ENCODE assay signal across 13 cellular contexts in the genomic region with DNA sequence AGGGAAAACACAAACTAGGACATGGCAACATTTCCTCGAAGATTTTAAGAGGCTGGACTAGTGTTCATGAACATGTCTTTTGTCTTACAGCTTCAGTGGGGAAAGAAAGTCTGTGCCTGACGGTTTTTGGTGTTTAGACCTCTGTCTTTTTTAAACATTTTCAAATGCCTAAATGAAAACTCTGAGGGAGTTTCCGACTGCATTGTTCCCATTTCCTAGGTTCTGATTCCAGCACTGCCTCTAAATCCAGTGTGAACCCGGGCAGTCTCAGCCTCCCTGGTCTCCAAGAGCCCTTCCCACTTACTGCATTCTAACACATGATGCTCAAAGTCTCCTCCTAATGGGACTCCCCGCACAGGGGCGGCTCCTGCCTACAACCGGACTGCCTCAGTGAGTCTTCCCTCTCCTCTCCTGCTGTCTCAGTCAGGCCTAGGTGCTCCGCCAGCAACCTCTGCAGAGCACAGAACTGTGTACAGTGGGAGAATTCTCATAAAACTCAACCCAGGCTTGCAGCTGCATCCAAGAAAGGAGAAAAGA. TPM values are rescaled to one million over a fixed set of nuclear protein-coding genes. Genes with fewer than 3 reads are reported as not detected.
DNase-seq lines count a peak whose midpoint lies in the region; ATAC-seq, FAIRE-seq and TF ChIP-seq lines count a peak whose summit lies in the region.
"Had no signal": no experiment of that assay in that cellular context is flagged by ENCODE, and none has a peak within 500 bp of the region (broad histone marks: within the 10 kb centered on the region; RNA-seq: fewer than 3 reads in every experiment).

No MANE protein-coding gene starts in this region.

- ATAC-seq in SK-N-SH treated with all-trans-retinoic acid at 6 μM for 48 hours: no peak
- no peak for ATAC-seq in lower lobe of right lung
- no peak for ATAC-seq in GM19455 (IDR thresholded peaks at IDR 0.05; ENCODE audit: unreplicated experiment)

- H3K27ac ChIP-seq in SK-N-SH (ENCODE audit: low read depth in 2 of 2, low read length in 1 of 2): peak overlapping the region; percentile 30 to 88; a peak in 3 of 4 replicates
- no peak overlapping the region for H3K27ac ChIP-seq in astrocyte (ENCODE audit: low read depth, low read length)
- H3K27ac ChIP-seq in lower lobe of right lung: peak overlapping the region; percentile 38
- peak overlapping the region; percentile 72 for H3K27ac ChIP-seq in suprapubic skin
- H3K27ac ChIP-seq: 22Rv1 had no signal

- H3K36me3 ChIP-seq in SK-N-SH (replicated peaks in 1 of 2; ENCODE audit: control insufficient read depth in 1 of 2, insufficient read depth in 2 of 2, low read length in 1 of 2) (peaks cover 9 to 22% of the 10 kb centered on the region in 2 experiments), astrocyte (ENCODE audit: insufficient read depth, low read length) (peaks cover 10% of the 10 kb centered on the region), lower lobe of right lung (peaks cover 46% of the 10 kb centered on the region), suprapubic skin (peaks cover 15% of the 10 kb centered on the region)

- H3K4me2 ChIP-seq in SK-N-SH (peak overlapping the region; percentile 11; the same call in 1 of the 2 replicates), astrocyte (ENCODE audit: low read length) (peak overlapping the region; percentile 12)

- H3K4me1 ChIP-seq in SK-N-SH (ENCODE audit: control insufficient read depth in 1 of 2, insufficient read depth in 2 of 2, low read depth in 1 of 2, low read length in 1 of 2) (peaks cover 44 to 56% of the 10 kb centered on the region in 2 experiments), astrocyte (ENCODE audit: insufficient read depth, low read length) (peaks cover 38% of the 10 kb centered on the region), lower lobe of right lung (peaks cover 94% of the 10 kb centered on the region), suprapubic skin (peaks cover 85% of the 10 kb centered on the region)

- no peaks in the 10 kb centered on the region for H3K27me3 Mint-ChIP-seq in astrocyte (ENCODE audit: low read depth, unreplicated experiment)

- peaks cover 4% of the 10 kb centered on the region for H3K36me3 Mint-ChIP-seq in astrocyte (ENCODE audit: low read depth, unreplicated experiment)

- no peak overlapping the region for H3K4me3 Mint-ChIP-seq in astrocyte (ENCODE audit: unreplicated experiment)
- H3K4me3 Mint-ChIP-seq: H9 had no signal

- no peaks in the 10 kb centered on the region for H3K27me3 ChIP-seq in SK-N-SH (ENCODE audit: insufficient read depth)
- H3K27me3 ChIP-seq in astrocyte (ENCODE audit: insufficient read depth, low read length): no peaks in the 10 kb centered on the region
- no peaks in the 10 kb centered on the region for H3K27me3 ChIP-seq in lower lobe of right lung (ENCODE audit: low read depth)
- no peaks in the 10 kb centered on the region for H3K27me3 ChIP-seq in suprapubic skin

- TF ChIP-seq EP300 in SK-N-SH (IDR thresholded peaks at IDR 0.05; ENCODE audit: borderline replicate concordance in 1 of 2, low read depth in 1 of 2, low read length in 1 of 2): no peak
- no peak for TF ChIP-seq EP300 in suprapubic skin (IDR thresholded peaks at IDR 0.05)

- no peak for FAIRE-seq in astrocyte (lab: Jason Lieb, UNC)
- FAIRE-seq in frontal cortex (lab: Jason Lieb, UNC): no peak

- H3K9ac ChIP-seq in SK-N-SH: no peak overlapping the region
- H3K9ac ChIP-seq in astrocyte (ENCODE audit: low read length): no peak overlapping the region

- no peak for TF ChIP-seq RAD21 in SK-N-SH (IDR thresholded peaks at IDR 0.05; ENCODE audit: low read length)

- CTCF ChIA-PET in SK-N-SH (lab: Yijun Ruan, JAX): interaction anchor here (0.7 to 1.2 kb wide), 2 partner anchors 60 to 89 kb away, joined by 3 read pairs; no protein-coding TSS in a partner anchor

- no peaks in the 10 kb centered on the region for H3K9me3 ChIP-seq in SK-N-SH
- H3K9me3 ChIP-seq in astrocyte (ENCODE audit: insufficient read depth, low read depth, low read length): no peaks in the 10 kb centered on the region
- H3K9me3 ChIP-seq in lower lobe of right lung: no peaks in the 10 kb centered on the region
- no peaks in the 10 kb centered on the region for H3K9me3 ChIP-seq in suprapubic skin

- 91% methylated on average over 8 of the region's 8 CpGs for whole genome bisulfite sequencing in SK-N-SH (ENCODE audit: low lambda C conversion rate)
- WGBS in suprapubic skin: 46% methylated on average over 8 of the region's 8 CpGs

- peaks cover 4% of the 10 kb centered on the region; the same call in 1 of the 2 replicates for H4K20me1 ChIP-seq in SK-N-SH (ENCODE audit: insufficient read depth)
- peaks cover 53% of the 10 kb centered on the region for H4K20me1 ChIP-seq in astrocyte (ENCODE audit: insufficient read depth, low read length)

- no peaks in the 10 kb centered on the region for H3F3A ChIP-seq in SK-N-SH (replicated peaks; ENCODE audit: insufficient read depth)

- no peak for TF ChIP-seq CTCF in SK-N-SH (IDR thresholded peaks at IDR 0.05)
- no peak for TF ChIP-seq CTCF in astrocyte (IDR thresholded peaks at IDR 0.05; ENCODE audit: insufficient read depth, low read depth, low read length)
- TF ChIP-seq CTCF in lower lobe of right lung (IDR thresholded peaks at IDR 0.05): no peak
- TF ChIP-seq CTCF in suprapubic skin (IDR thresholded peaks at IDR 0.05): no peak

- peak overlapping the region; percentile 60 for H3K27ac Mint-ChIP-seq in astrocyte (ENCODE audit: unreplicated experiment)

- H3K9me2 ChIP-seq in SK-N-SH: no peaks in the 10 kb centered on the region

- H3K4me1 Mint-ChIP-seq in astrocyte (ENCODE audit: low read depth, unreplicated experiment): peaks cover 39% of the 10 kb centered on the region

- H3K9me3 Mint-ChIP-seq in astrocyte (ENCODE audit: unreplicated experiment): peaks cover 3% of the 10 kb centered on the region
- H3K9me3 Mint-ChIP-seq: H9 had no signal

- POLR2A ChIA-PET in SK-N-SH (lab: Yijun Ruan, JAX): no interaction called here

- intact Hi-C loops in lower lobe of right lung (cut with DNase I): no loop called here

- H3K4me3 ChIP-seq in SK-N-SH (ENCODE audit: low read depth in 2 of 2, low read length in 1 of 2) (no peak overlapping the region), astrocyte (ENCODE audit: insufficient read depth, low read depth, low read length) (no peak overlapping the region), lower lobe of right lung (no peak overlapping the region), suprapubic skin (no peak overlapping the region)

- DNase-seq in SK-N-SH (no peak), astrocyte (ENCODE audit: low read depth) (no peak), lower lobe of right lung (no peak), suprapubic skin (ENCODE audit: low spot score in 2 of 2) (no peak), frontal cortex (ENCODE audit: low spot score in 2 of 2) (no peak), NCI-H2081 treated with DMSO at 0.1 percent for 48 hours (lab: John Stamatoyannopoulos, UW) (no peak)
- DNase-seq: H9, NCI-H187 had no signal

- no peak for TF ChIP-seq POLR2A in suprapubic skin (IDR thresholded peaks at IDR 0.05)

- H2AFZ ChIP-seq in SK-N-SH (ENCODE audit: low read depth) (no peak overlapping the region), astrocyte (ENCODE audit: low read depth, low read length) (no peak overlapping the region)

- H3K79me2 ChIP-seq in SK-N-SH (ENCODE audit: insufficient read depth) (peaks cover 29% of the 10 kb centered on the region; the same call in 1 of the 2 replicates), astrocyte (ENCODE audit: insufficient read depth, low read length) (peaks cover 12% of the 10 kb centered on the region)

TF ChIP-seq in SK-N-SH, 30 proteins besides CTCF, POLR2A, EP300 and RAD21 (continues in another document):
- no peak for TF ChIP-seq FOSL2 (IDR thresholded peaks at IDR 0.05; ENCODE audit: borderline replicate concordance, low read depth)
- TF ChIP-seq MXI1 (IDR thresholded peaks at IDR 0.05; ENCODE audit: low read depth, low read length): no peak

TF ChIP-seq in SK-N-SH treated with all-trans-retinoic acid at 6 μM for 48 hours, 23 proteins besides CTCF, POLR2A, EP300 and RAD21 (continues in another document):
- TF ChIP-seq, protein P1, sequence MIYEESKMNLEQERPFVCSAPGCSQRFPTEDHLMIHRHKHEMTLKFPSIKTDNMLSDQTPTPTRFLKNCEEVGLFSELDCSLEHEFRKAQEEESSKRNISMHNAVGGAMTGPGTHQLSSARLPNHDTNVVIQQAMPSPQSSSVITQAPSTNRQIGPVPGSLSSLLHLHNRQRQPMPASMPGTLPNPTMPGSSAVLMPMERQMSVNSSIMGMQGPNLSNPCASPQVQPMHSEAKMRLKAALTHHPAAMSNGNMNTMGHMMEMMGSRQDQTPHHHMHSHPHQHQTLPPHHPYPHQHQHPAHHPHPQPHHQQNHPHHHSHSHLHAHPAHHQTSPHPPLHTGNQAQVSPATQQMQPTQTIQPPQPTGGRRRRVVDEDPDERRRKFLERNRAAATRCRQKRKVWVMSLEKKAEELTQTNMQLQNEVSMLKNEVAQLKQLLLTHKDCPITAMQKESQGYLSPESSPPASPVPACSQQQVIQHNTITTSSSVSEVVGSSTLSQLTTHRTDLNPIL (CRISPR knock-in tag; IDR thresholded peaks at IDR 0.05; ENCODE audit: low read depth): no peak
- no peak for TF ChIP-seq ARNTL (CRISPR knock-in tag; IDR thresholded peaks at IDR 0.05; ENCODE audit: borderline replicate concordance, low read depth)
- TF ChIP-seq, protein P2, sequence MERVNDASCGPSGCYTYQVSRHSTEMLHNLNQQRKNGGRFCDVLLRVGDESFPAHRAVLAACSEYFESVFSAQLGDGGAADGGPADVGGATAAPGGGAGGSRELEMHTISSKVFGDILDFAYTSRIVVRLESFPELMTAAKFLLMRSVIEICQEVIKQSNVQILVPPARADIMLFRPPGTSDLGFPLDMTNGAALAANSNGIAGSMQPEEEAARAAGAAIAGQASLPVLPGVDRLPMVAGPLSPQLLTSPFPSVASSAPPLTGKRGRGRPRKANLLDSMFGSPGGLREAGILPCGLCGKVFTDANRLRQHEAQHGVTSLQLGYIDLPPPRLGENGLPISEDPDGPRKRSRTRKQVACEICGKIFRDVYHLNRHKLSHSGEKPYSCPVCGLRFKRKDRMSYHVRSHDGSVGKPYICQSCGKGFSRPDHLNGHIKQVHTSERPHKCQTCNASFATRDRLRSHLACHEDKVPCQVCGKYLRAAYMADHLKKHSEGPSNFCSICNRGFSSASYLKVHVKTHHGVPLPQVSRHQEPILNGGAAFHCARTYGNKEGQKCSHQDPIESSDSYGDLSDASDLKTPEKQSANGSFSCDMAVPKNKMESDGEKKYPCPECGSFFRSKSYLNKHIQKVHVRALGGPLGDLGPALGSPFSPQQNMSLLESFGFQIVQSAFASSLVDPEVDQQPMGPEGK (CRISPR knock-in tag; IDR thresholded peaks at IDR 0.05; ENCODE audit: borderline replicate concordance): no peak

RNA-seq across cellular contexts. Expression of a gene that starts 29.0 kb away (rescaled TPM):
- 19.0 and 26.8 TPM in 2 replicates for polyA plus RNA-seq in SK-N-SH (2012; rRNA removed)
- polyA plus RNA-seq in SK-N-SH (2012; cell fraction: cytosol; rRNA removed): 10.8 and 15.3 TPM in 2 replicates
- polyA plus RNA-seq in SK-N-SH (2012; cell fraction: nucleus; rRNA removed): 63.4 and 87.9 TPM in 2 replicates
- total RNA-seq in astrocyte (21.3 and 26.0 TPM in 2 replicates), lower lobe of right lung (69.8 TPM), suprapubic skin (100 to 1,000 TPM in 1 of 4 donors, 10 to 100 TPM in 3; 27.9 to 126 (median 41.5) TPM), frontal cortex (10.6 TPM)

RNA-seq across cellular contexts. Expression of a gene that starts 43.9 kb away (rescaled TPM):
- not detected in 2 replicates for polyA plus RNA-seq in SK-N-SH (2012; rRNA removed)
- polyA plus RNA-seq in SK-N-SH (2012; cell fraction: cytosol; rRNA removed): 0.01 TPM in 2 replicates
- polyA plus RNA-seq in SK-N-SH (2012; cell fraction: nucleus; rRNA removed): 0.02 TPM in 1 of 2 replicates, not detected in the other
- total RNA-seq in astrocyte (not detected in 2 replicates), lower lobe of right lung (not detected), suprapubic skin (not detected), frontal cortex (not detected)
- total RNA-seq: activated CD8-positive, alpha-beta memory T cell treated with anti-CD3 and anti-CD28 coated beads for 36 hours; cerebellum; H9 had no signal
